Comparison of ENCODE assay signal across 26 cellular contexts in genomic region chr19:41906271-41906670, GRCh38.
DNase-seq lines count a peak whose midpoint lies in the region; ATAC-seq and TF ChIP-seq lines count a peak whose summit lies in the region.
"Had no signal": no experiment of that assay in that cellular context is flagged by ENCODE, and none has a peak within 500 bp of the region (broad histone marks: within the 10 kb centered on the region; RNA-seq: fewer than 3 reads in every experiment).

No MANE protein-coding gene starts in this region.

- H3K36me3 ChIP-seq in RWPE2 (ENCODE audit: low read depth) (peaks cover 57% of the 10 kb centered on the region), parathyroid adenoma (ENCODE audit: control insufficient read depth, insufficient read depth, low read length) (no peaks in the 10 kb centered on the region)

- H3K4me1 ChIP-seq in RWPE2 (ENCODE audit: insufficient read depth, poor library complexity, severe bottlenecking) (no peaks in the 10 kb centered on the region), parathyroid adenoma (peaks cover 46% of the 10 kb centered on the region)
- H3K4me1 ChIP-seq: esophagus muscularis mucosa, foreskin keratinocyte had no signal

- peaks cover 9% of the 10 kb centered on the region for H3K27me3 ChIP-seq in RWPE2 (ENCODE audit: insufficient read depth, poor library complexity, severe bottlenecking)
- no peaks in the 10 kb centered on the region for H3K27me3 ChIP-seq in parathyroid adenoma (ENCODE audit: control insufficient read depth, insufficient read depth, low read length)

- H3K4me3 Mint-ChIP-seq in activated T-cell treated with anti-CD3 and anti-CD28 coated beads, Interleukin-2, amount 50 U/mL, for 24 hours: no peak overlapping the region
- H3K4me3 Mint-ChIP-seq in central memory CD8-positive, alpha-beta T cell: no peak overlapping the region
- H3K4me3 Mint-ChIP-seq: activated naive CD4-positive, alpha-beta T cell treated with anti-CD3 and anti-CD28 coated beads, Interleukin-2, amount 50 U/mL, for 24 hours; CD4-positive, alpha-beta memory T cell; stimulated activated naive CD8-positive, alpha-beta T cell treated with anti-CD3 and anti-CD28 coated beads, Interleukin-15, Interleukin-2, amounts not matched to agents 100 ng/mL and 50 ng/mL, for 24 hours had no signal

- no peak overlapping the region for H2AFZ ChIP-seq in parathyroid adenoma
- H2AFZ ChIP-seq: PC-9 had no signal

- H3K4me2 ChIP-seq in parathyroid adenoma (ENCODE audit: low read length): no peak overlapping the region
- H3K4me2 ChIP-seq: A549, PC-9 had no signal

- peaks cover 4% of the 10 kb centered on the region for H3K79me2 ChIP-seq in parathyroid adenoma

- H3K36me3 Mint-ChIP-seq in activated T-cell treated with anti-CD3 and anti-CD28 coated beads, Interleukin-2, amount 50 U/mL, for 24 hours (ENCODE audit: low read depth): peaks cover 70% of the 10 kb centered on the region
- peaks cover 68% of the 10 kb centered on the region for H3K36me3 Mint-ChIP-seq in central memory CD8-positive, alpha-beta T cell (ENCODE audit: insufficient read depth)

- no peak for ATAC-seq in RWPE2 (ENCODE audit: low read depth)
- no peak for ATAC-seq in central memory CD8-positive, alpha-beta T cell (replicated peaks; ENCODE audit: extremely low read depth, poor library complexity, severe bottlenecking)
- ATAC-seq in HG02571 (IDR thresholded peaks at IDR 0.05; ENCODE audit: unreplicated experiment): no peak
- ATAC-seq: foreskin keratinocyte, HCT116, left cardiac atrium had no signal

- no peak for DNase-seq in activated T-cell treated with anti-CD3 and anti-CD28 coated beads, Interleukin-2, amount 50 U/mL, for 24 hours
- DNase-seq in activated T-cell treated with anti-CD3 and anti-CD28 coated beads for 4 hours (no peak), RWPE2 (ENCODE audit: low spot score) (peak; percentile 55), kidney tubule cell (ENCODE audit: low spot score) (no peak), GM10266 (ENCODE audit: extremely low spot score) (no peak)
- no peak for DNase-seq in central memory CD8-positive, alpha-beta T cell (ENCODE audit: low spot score in 2 of 2)
- DNase-seq: AML-193; CD4-positive, alpha-beta memory T cell; cortex of kidney; foreskin keratinocyte; GDM1; left cardiac atrium; NCI-H1048; NCI-H187 treated with DMSO at 0.1 percent for 48 hours; NCI-H2171 treated with DMSO at 0.1 percent for 48 hours; NCI-H524 treated with DMSO at 0.1 percent for 48 hours; NK-92 treated with Interleukin-12 subunit alpha and Interleukin-12 subunit beta, amount 100 ng/mL, for 24 hours; PC-9; SHP77 treated with DMSO at 0.1 percent for 48 hours had no signal

- no peaks in the 10 kb centered on the region for H3K9me3 Mint-ChIP-seq in activated T-cell treated with anti-CD3 and anti-CD28 coated beads, Interleukin-2, amount 50 U/mL, for 24 hours
- no peaks in the 10 kb centered on the region for H3K9me3 Mint-ChIP-seq in central memory CD8-positive, alpha-beta T cell
- H3K9me3 Mint-ChIP-seq: activated naive CD4-positive, alpha-beta T cell treated with anti-CD3 and anti-CD28 coated beads, Interleukin-2, amount 50 U/mL, for 24 hours; stimulated activated naive CD8-positive, alpha-beta T cell treated with anti-CD3 and anti-CD28 coated beads, Interleukin-15, Interleukin-2, amounts not matched to agents 100 ng/mL and 50 ng/mL, for 24 hours had no signal

- no peak for TF ChIP-seq CTCF in RWPE2 (IDR thresholded peaks at IDR 0.05; ENCODE audit: poor library complexity, severe bottlenecking)
- no peak for TF ChIP-seq CTCF in parathyroid adenoma (IDR thresholded peaks at IDR 0.05)
- TF ChIP-seq CTCF in GM10266 (IDR thresholded peaks at IDR 0.05; ENCODE audit: control insufficient read depth, insufficient read depth, low read depth, missing control alignments): no peak

- H3K4me3 ChIP-seq in RWPE2 (ENCODE audit: severe bottlenecking): no peak overlapping the region
- no peak overlapping the region for H3K4me3 ChIP-seq in parathyroid adenoma (ENCODE audit: low read depth, low read length)
- H3K4me3 ChIP-seq: A549, esophagus muscularis mucosa, PC-9 had no signal

- no peak overlapping the region for H3K9ac ChIP-seq in parathyroid adenoma

- H3K9me3 ChIP-seq in RWPE2 (ENCODE audit: severe bottlenecking): no peaks in the 10 kb centered on the region
- H3K9me3 ChIP-seq in parathyroid adenoma (ENCODE audit: control insufficient read depth, low read length): no peaks in the 10 kb centered on the region
- H3K9me3 ChIP-seq: A549, esophagus muscularis mucosa had no signal

- H3K27me3 Mint-ChIP-seq in activated T-cell treated with anti-CD3 and anti-CD28 coated beads, Interleukin-2, amount 50 U/mL, for 24 hours: no peaks in the 10 kb centered on the region
- no peaks in the 10 kb centered on the region for H3K27me3 Mint-ChIP-seq in central memory CD8-positive, alpha-beta T cell
- H3K27me3 Mint-ChIP-seq: activated naive CD4-positive, alpha-beta T cell treated with anti-CD3 and anti-CD28 coated beads, Interleukin-2, amount 50 U/mL, for 24 hours; CD4-positive, alpha-beta memory T cell; stimulated activated naive CD8-positive, alpha-beta T cell treated with anti-CD3 and anti-CD28 coated beads, Interleukin-15, Interleukin-2, amounts not matched to agents 100 ng/mL and 50 ng/mL, for 24 hours had no signal

- H3K27ac ChIP-seq in RWPE2 (ENCODE audit: poor library complexity, severe bottlenecking) (no peak overlapping the region), parathyroid adenoma (peak overlapping the region; percentile 98)
- H3K27ac ChIP-seq: esophagus muscularis mucosa, foreskin keratinocyte, PC-9 had no signal

- peak overlapping the region; percentile 41 for H3K27ac Mint-ChIP-seq in activated T-cell treated with anti-CD3 and anti-CD28 coated beads, Interleukin-2, amount 50 U/mL, for 24 hours
- peak overlapping the region; percentile 75 for H3K27ac Mint-ChIP-seq in central memory CD8-positive, alpha-beta T cell (ENCODE audit: low read depth)
- H3K27ac Mint-ChIP-seq: activated naive CD4-positive, alpha-beta T cell treated with anti-CD3 and anti-CD28 coated beads, Interleukin-2, amount 50 U/mL, for 24 hours had no signal

- peaks cover 40% of the 10 kb centered on the region for H3K4me1 Mint-ChIP-seq in activated T-cell treated with anti-CD3 and anti-CD28 coated beads, Interleukin-2, amount 50 U/mL, for 24 hours (ENCODE audit: low read depth)
- H3K4me1 Mint-ChIP-seq in central memory CD8-positive, alpha-beta T cell: peaks cover 59% of the 10 kb centered on the region
